3 cellular contexts compared by ENCODE assay signal in the genomic region with DNA sequence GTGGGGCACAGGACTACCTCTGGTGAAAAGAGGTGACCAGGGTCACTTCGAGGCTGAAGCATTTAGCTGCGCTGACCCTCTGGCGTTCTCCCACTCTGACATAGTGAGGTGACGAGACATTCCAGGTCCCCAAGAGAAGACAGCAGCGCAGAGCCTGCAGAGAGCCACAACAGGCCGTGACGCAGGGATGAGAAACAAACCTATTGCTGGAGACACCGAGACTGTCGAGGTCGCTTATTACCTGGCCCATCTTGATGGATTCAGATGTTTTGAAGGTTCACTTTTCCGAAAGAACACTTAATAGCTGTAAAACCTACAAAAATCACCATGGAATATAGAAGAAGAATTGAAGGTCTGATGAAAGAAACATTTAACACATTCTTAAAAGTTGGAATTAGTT.
"Had no signal": no experiment of that assay in that cellular context is flagged by ENCODE, and none has a peak within 500 bp of the region (broad histone marks: within the 10 kb centered on the region; RNA-seq: fewer than 3 reads in every experiment).

No MANE protein-coding gene starts in this region.

- H3K4me3 ChIP-seq: GM12878 had no signal

- DNase-seq: GDM1, GF-D8 had no signal

- ATAC-seq: GM12878 had no signal
